9 cellular contexts compared by ENCODE assay signal in genomic region chr11:111937461-111937769, GRCh38. TPM values are rescaled to one million over a fixed set of nuclear protein-coding genes. Genes with fewer than 3 reads are reported as not detected.
DNase-seq lines count a peak whose midpoint lies in the region; FAIRE-seq and TF ChIP-seq lines count a peak whose summit lies in the region.
"Had no signal": no experiment of that assay in that cellular context is flagged by ENCODE, and none has a peak within 500 bp of the region (broad histone marks: within the 10 kb centered on the region; RNA-seq: fewer than 3 reads in every experiment).

No MANE protein-coding gene starts in this region.

- TF ChIP-seq POLR2A in GM12892 (IDR thresholded peaks at IDR 0.05; ENCODE audit: low read depth, low read length): no peak

- H3K9me3 ChIP-seq in A673 (ENCODE audit: low read depth, low read length, poor library complexity, severe bottlenecking) (no peaks in the 10 kb centered on the region), muscle layer of duodenum (ENCODE audit: control insufficient read depth in 1 of 2, low read length in 2 of 2) (no peaks in the 10 kb centered on the region)

- BruUV-seq in A673 (replicated peaks; lab: Mats Ljungman, UMichigan): no TSS peak

- H3K27ac ChIP-seq in A673 (ENCODE audit: low read depth, low read length, poor library complexity, severe bottlenecking): peak overlapping the region; percentile 45
- peak overlapping the region; percentile 94 for H3K27ac ChIP-seq in cingulate gyrus (ENCODE audit: low read depth, low read length)
- peak overlapping the region; percentile 64 for H3K27ac ChIP-seq in muscle layer of duodenum (ENCODE audit: low read length)

- POLR2A ChIA-PET in A673 (lab: Charles Lee; ENCODE audit: low non-redundant PET): interaction anchor here (0.6 kb wide), 1 partner anchor 27 kb away, joined by 3 read pairs; no protein-coding TSS in a partner anchor

- DNase-seq in A673 (ENCODE audit: low spot score): no peak
- DNase-seq in MV-4-11 (lab: John Stamatoyannopoulos, UW): no peak
- DNase-seq in NCI-H1436 treated with DMSO at 0.1 percent for 48 hours (lab: John Stamatoyannopoulos, UW): no peak
- no peak for DNase-seq in HCEC 1CT
- no peak for DNase-seq in GM12892 (ENCODE audit: insufficient read length)

- no peaks in the 10 kb centered on the region for H3K27me3 ChIP-seq in A673 (replicated peaks; ENCODE audit: insufficient read depth, low read depth, low read length, poor library complexity)
- no peaks in the 10 kb centered on the region for H3K27me3 ChIP-seq in muscle layer of duodenum (ENCODE audit: low read depth, low read length)

- intact Hi-C loops in A673 (cut with micrococcal nuclease; ENCODE audit: unreplicated experiment): loop anchor here (5.0 to 10.0 kb wide), 2 partner anchors 147 to 345 kb away; partner anchors contain the start of genes SDHD and TIMM8B

- H3K36me3 ChIP-seq in A673 (ENCODE audit: insufficient read depth, low read length, poor library complexity, severe bottlenecking): no peaks in the 10 kb centered on the region
- H3K36me3 ChIP-seq in muscle layer of duodenum (ENCODE audit: control insufficient read depth in 1 of 2, insufficient read depth in 2 of 2, low read length in 2 of 2): peaks cover 0 to 3% of the 10 kb centered on the region in 2 donors

- no peak for TF ChIP-seq CTCF in A673 (conservative IDR thresholded peaks at IDR 0.05; ENCODE audit: low read depth, low read length)

- H3K4me1 ChIP-seq in A673 (ENCODE audit: insufficient read depth, low read length, poor library complexity, severe bottlenecking) (peaks cover 44% of the 10 kb centered on the region), muscle layer of duodenum (ENCODE audit: control insufficient read depth in 1 of 2, insufficient read depth in 2 of 2, low read length in 2 of 2) (peaks cover 16 to 29% of the 10 kb centered on the region in 2 donors)

- no peak for TF ChIP-seq EP300 in Ishikawa (IDR thresholded peaks at IDR 0.05; ENCODE audit: borderline replicate concordance)

- CTCF ChIA-PET in A673 (lab: Charles Lee): interaction anchor here (0.8 kb wide), 1 partner anchor 66 kb away, joined by 3 read pairs; the partner anchor contains the start of gene ALG9

- H3K4me3 ChIP-seq in A673 (ENCODE audit: low read depth, low read length, poor library complexity, severe bottlenecking) (peak overlapping the region; percentile 58), muscle layer of duodenum (ENCODE audit: low read depth in 1 of 2, low read length in 2 of 2) (peak overlapping the region; percentile 37 to 88)

- no peak for TF ChIP-seq RAD21 in Ishikawa (IDR thresholded peaks at IDR 0.05; ENCODE audit: low read depth)

- FAIRE-seq in GM12892 (lab: Jason Lieb, UNC): no peak
- FAIRE-seq: islet of Langerhans had no signal

TF ChIP-seq in Ishikawa, 13 proteins besides CTCF, POLR2A, EP300 and RAD21:
- TF ChIP-seq ZBTB7A (IDR thresholded peaks at IDR 0.05; ENCODE audit: low read depth): peak; percentile 69
- no peak for TF ChIP-seq YY1 (IDR thresholded peaks at IDR 0.05; ENCODE audit: low read depth)
- TF ChIP-seq EGR1 (IDR thresholded peaks at IDR 0.05): no peak
- no peak for TF ChIP-seq TCF12 (IDR thresholded peaks at IDR 0.05; ENCODE audit: low read depth)
- TF ChIP-seq NFIC (IDR thresholded peaks at IDR 0.05): no peak
- TF ChIP-seq MAX (IDR thresholded peaks at IDR 0.05): no peak; the same call in 1 of the 2 replicates

RNA-seq across cellular contexts. Expression of gene DIXDC1, which starts 0.3 kb away (rescaled TPM):
- total RNA-seq in A673 (2021): 22.4 and 24.6 TPM in 2 replicates
- 1.7 TPM for polyA plus RNA-seq in GM12892 (2012; ENCODE audit: missing spikeins)

RNA-seq across cellular contexts. Expression of gene C11orf52, which starts 18.7 kb away (rescaled TPM):
- total RNA-seq in A673 (2021): 1.4 and 1.5 TPM in 2 replicates
- not detected for polyA plus RNA-seq in GM12892 (2012; ENCODE audit: missing spikeins)

RNA-seq across cellular contexts. Expression of gene HSPB2, which starts 24.9 kb away (rescaled TPM):
- not detected in 2 replicates for total RNA-seq in A673 (2021)
- polyA plus RNA-seq in GM12892 (2012; ENCODE audit: missing spikeins): not detected

RNA-seq across cellular contexts. Expression of gene CRYAB, which starts 25.8 kb away (rescaled TPM):
- total RNA-seq in A673 (2021): 0.87 and 1.6 TPM in 2 replicates
- polyA plus RNA-seq in GM12892 (2012; ENCODE audit: missing spikeins): 0.40 TPM

RNA-seq across cellular contexts. Expression of gene CFAP68, which starts 58.1 kb away (rescaled TPM):
- total RNA-seq in A673 (2021): 16.5 and 16.9 TPM in 2 replicates
- polyA plus RNA-seq in GM12892 (2012; ENCODE audit: missing spikeins): 101 TPM
